8 cellular contexts compared by ENCODE assay signal in the genomic region with DNA sequence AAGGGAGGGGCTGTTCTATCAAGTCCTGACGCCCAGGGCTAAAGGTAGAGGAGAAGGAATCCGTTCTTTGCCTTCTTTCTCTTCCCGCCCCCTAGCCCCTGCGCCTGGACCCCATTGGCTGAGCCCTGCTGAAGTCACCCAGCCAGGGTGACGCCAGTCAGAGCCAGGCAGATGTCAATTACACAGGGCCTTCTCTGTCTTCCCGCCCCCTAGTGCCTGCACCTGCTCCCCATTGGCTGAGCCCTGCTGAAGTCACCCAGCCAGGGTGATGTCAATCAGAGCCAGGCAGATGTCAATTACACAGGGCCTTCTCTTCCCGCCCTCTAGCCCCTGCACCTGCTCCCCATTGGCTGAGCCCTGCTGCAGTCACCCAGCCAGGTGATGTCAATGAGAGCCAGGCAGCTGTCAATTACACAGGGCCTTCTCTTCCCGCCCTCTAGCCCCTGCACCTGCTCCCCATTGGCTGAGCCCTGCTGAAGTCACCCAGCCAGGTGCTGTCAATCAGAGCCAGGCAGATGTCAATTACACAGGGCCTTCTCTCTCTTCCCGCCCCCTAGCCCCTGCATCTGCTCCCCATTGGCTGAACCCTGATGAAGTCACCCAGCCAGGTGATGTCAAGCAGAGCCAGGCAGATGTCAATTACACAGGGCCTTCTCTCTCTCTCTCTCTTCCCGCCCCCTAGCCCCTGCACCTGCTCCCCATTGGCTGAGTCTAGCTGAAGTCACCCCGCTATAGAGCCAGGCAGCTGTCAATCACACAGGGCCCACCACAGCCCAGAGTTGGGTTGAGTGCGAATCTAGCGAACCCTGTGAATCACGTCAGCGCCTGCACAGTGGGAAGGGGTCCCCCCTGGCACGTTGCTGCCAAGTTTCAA. TPM values are rescaled to one million over a fixed set of nuclear protein-coding genes. Genes with fewer than 3 reads are reported as not detected.
DNase-seq lines count a peak whose midpoint lies in the region; ATAC-seq, FAIRE-seq and TF ChIP-seq lines count a peak whose summit lies in the region.

No MANE protein-coding gene starts in this region.

- 68% methylated on average over 16 of the region's 16 CpGs for WGBS in lung, 2 donors

- ATAC-seq in GM21390 (IDR thresholded peaks at IDR 0.05; ENCODE audit: unreplicated experiment) (peak; percentile 74), lung (ENCODE audit: insufficient read depth, low FRiP score) (peak; percentile 78)
- ATAC-seq in activated T-helper 17 cell treated with anti-CD3 and anti-CD28 coated beads, Interleukin-2, amount 50 U/mL, for 72 hours (replicated peaks), result peak; percentile 86
- peak; percentile 10 for ATAC-seq in stimulated activated naive CD8-positive, alpha-beta T cell treated with anti-CD3 and anti-CD28 coated beads, Interleukin-15, Interleukin-2, amounts not matched to agents 100 U/mL and 50 U/mL, for 24 hours

- no peaks in the 10 kb centered on the region for H3K27me3 Mint-ChIP-seq in CD4-positive, alpha-beta memory T cell
- no peaks in the 10 kb centered on the region for H3K27me3 Mint-ChIP-seq in activated T-helper 17 cell treated with anti-CD3 and anti-CD28 coated beads, Interleukin-2, amount 50 U/mL, for 72 hours
- peaks cover 11% of the 10 kb centered on the region for H3K27me3 Mint-ChIP-seq in HFFc6 (ENCODE audit: insufficient read depth)

- POLR2A ChIA-PET in CD4-positive, alpha-beta memory T cell (lab: Charles Lee; ENCODE audit: partially characterized antibody), result no interaction called here

- H3K27me3 ChIP-seq in CD4-positive, alpha-beta memory T cell (ENCODE audit: insufficient read depth, low read length), result no peaks in the 10 kb centered on the region
- H3K27me3 ChIP-seq in lung (ENCODE audit: control insufficient read depth, insufficient read depth), result no peaks in the 10 kb centered on the region

- no peaks in the 10 kb centered on the region for H3K9me3 ChIP-seq in CD4-positive, alpha-beta memory T cell (ENCODE audit: control insufficient read depth in 1 of 2, low read length in 2 of 2)
- peaks cover 0 to 6% of the 10 kb centered on the region in 2 donors for H3K9me3 ChIP-seq in lung (ENCODE audit: control insufficient read depth in 2 of 2, insufficient read depth in 1 of 2, low read length in 1 of 2)

- peaks cover 58% of the 10 kb centered on the region for H3K4me1 ChIP-seq in CD4-positive, alpha-beta memory T cell (ENCODE audit: insufficient read depth, low read length)
- no peaks in the 10 kb centered on the region for H3K4me1 ChIP-seq in lung (ENCODE audit: control insufficient read depth in 2 of 2, insufficient read depth in 2 of 2, low read length in 2 of 2)

- H3K4me3 Mint-ChIP-seq in CD4-positive, alpha-beta memory T cell, result peak overlapping the region in 7 of 8 donors; percentile 83 to 95 (median 90)
- peak overlapping the region; percentile 79 for H3K4me3 Mint-ChIP-seq in activated T-helper 17 cell treated with anti-CD3 and anti-CD28 coated beads, Interleukin-2, amount 50 U/mL, for 72 hours
- H3K4me3 Mint-ChIP-seq in HFFc6, result no peak overlapping the region

- peak overlapping the region; percentile 68 for H3K27ac ChIP-seq in CD4-positive, alpha-beta memory T cell (ENCODE audit: low read depth, low read length)
- no peak overlapping the region for H3K27ac ChIP-seq in lung (ENCODE audit: low read depth in 1 of 2, low read length in 1 of 2)

- peak overlapping the region in 6 of 7 donors; percentile 87 to 99 (median 98) for H3K27ac Mint-ChIP-seq in CD4-positive, alpha-beta memory T cell
- H3K27ac Mint-ChIP-seq in activated T-helper 17 cell treated with anti-CD3 and anti-CD28 coated beads, Interleukin-2, amount 50 U/mL, for 72 hours, result peak overlapping the region; percentile 52
- no peak overlapping the region for H3K27ac Mint-ChIP-seq in HFFc6

- CTCF ChIA-PET in CD4-positive, alpha-beta memory T cell (lab: Charles Lee; ENCODE audit: partially characterized antibody), result no interaction called here

- H3K36me3 Mint-ChIP-seq in CD4-positive, alpha-beta memory T cell, result peaks cover 22 to 38% of the 10 kb centered on the region in 2 donors
- peaks cover 72% of the 10 kb centered on the region for H3K36me3 Mint-ChIP-seq in activated T-helper 17 cell treated with anti-CD3 and anti-CD28 coated beads, Interleukin-2, amount 50 U/mL, for 72 hours (ENCODE audit: low read depth)
- H3K36me3 Mint-ChIP-seq in HFFc6 (ENCODE audit: low read depth), result no peaks in the 10 kb centered on the region

- peaks cover 8% of the 10 kb centered on the region for H3K36me3 ChIP-seq in CD4-positive, alpha-beta memory T cell (ENCODE audit: insufficient read depth, low read length)
- H3K36me3 ChIP-seq in lung (ENCODE audit: control insufficient read depth in 2 of 2, insufficient read depth in 2 of 2, low read length in 2 of 2), result no peaks in the 10 kb centered on the region

- no peak for FAIRE-seq in HTR-8/SVneo (lab: Jason Lieb, UNC)

- peak overlapping the region in 1 of 2 donors; percentile 60 for H3K4me3 ChIP-seq in CD4-positive, alpha-beta memory T cell (ENCODE audit: low read length in 2 of 2)
- H3K4me3 ChIP-seq in lung, result no peak overlapping the region

- intact Hi-C loops in CD4-positive, alpha-beta memory T cell (cut with micrococcal nuclease), result loop anchor here (1.0 to 10.0 kb wide), 7 partner anchors 69 to 1276 kb away; partner anchors contain the start of genes AKAP17A, CD99, PPP2R3B and SLC25A6

- TF ChIP-seq CTCF in lung (IDR thresholded peaks at IDR 0.05; ENCODE audit: control extremely low read depth, extremely low read depth) (no peak), HFFc6 (IDR thresholded peaks at IDR 0.05) (no peak)

- peak; percentile 86 to 100 (median 96) for DNase-seq in CD4-positive, alpha-beta memory T cell
- DNase-seq in NCI-H2171 treated with DMSO at 0.1 percent for 48 hours (lab: John Stamatoyannopoulos, UW) (peak; percentile 77), lung (ENCODE audit: low spot score) (peak; percentile 51), HFFc6 (no peak), HTR-8/SVneo (ENCODE audit: insufficient read length, low spot score) (no peak)
- DNase-seq in stimulated activated naive CD8-positive, alpha-beta T cell treated with anti-CD3 and anti-CD28 coated beads, Interleukin-15, Interleukin-2, amounts not matched to agents 100 U/mL and 50 U/mL, for 24 hours, result peak; percentile 13

- peaks cover 0 to 6% (median 0%) of the 10 kb centered on the region in 8 donors for H3K9me3 Mint-ChIP-seq in CD4-positive, alpha-beta memory T cell
- H3K9me3 Mint-ChIP-seq in activated T-helper 17 cell treated with anti-CD3 and anti-CD28 coated beads, Interleukin-2, amount 50 U/mL, for 72 hours, result no peaks in the 10 kb centered on the region
- H3K9me3 Mint-ChIP-seq in HFFc6, result peaks cover 4% of the 10 kb centered on the region; the same call in 1 of the 2 replicates

- H3K4me1 Mint-ChIP-seq in CD4-positive, alpha-beta memory T cell, result peaks cover 37 to 72% (median 52%) of the 10 kb centered on the region in 4 donors
- peaks cover 25% of the 10 kb centered on the region for H3K4me1 Mint-ChIP-seq in activated T-helper 17 cell treated with anti-CD3 and anti-CD28 coated beads, Interleukin-2, amount 50 U/mL, for 72 hours
- peaks cover 13% of the 10 kb centered on the region for H3K4me1 Mint-ChIP-seq in HFFc6 (ENCODE audit: low read depth)

RNA-seq across cellular contexts. Expression of gene ASMT, which starts 46.4 kb away (rescaled TPM):
- total RNA-seq in CD4-positive, alpha-beta memory T cell, result not detected
- 1 to 10 TPM in 1 of 2 donors, under 1 TPM in 1; 0.35 to 1.0 TPM for polyA plus RNA-seq in CD4-positive, alpha-beta memory T cell
- 1 to 10 TPM; 2.0 to 8.9 TPM for total RNA-seq in activated T-helper 17 cell treated with anti-CD3 and anti-CD28 coated beads, Interleukin-2, amount 50 U/mL, for 72 hours
- under 1 TPM; 0.25 to 0.63 TPM for total RNA-seq in lung
- polyA plus RNA-seq in lung, result under 1 TPM; 0.09 to 0.37 TPM
- total RNA-seq in HFFc6 (2021; fragmentation: NEBNext Ultra II Directional; extraction: Animal tissue kit (Norgen Biotek cat#: 25700)), result under 1 TPM in 1 of 6 experiments, not detected in 5; 0.38 TPM

Comparison
In these comparisons a context has a peak if more than half of its experiments do, and no peak if none do; other contexts are left out.
1. DNase-seq: peak in CD4-positive, alpha-beta memory T cell (5 of 5), NCI-H2171 treated with DMSO at 0.1 percent for 48 hours (single experiment), lung (single experiment) and stimulated activated naive CD8-positive, alpha-beta T cell treated with anti-CD3 and anti-CD28 coated beads, Interleukin-15, Interleukin-2, amounts not matched to agents 100 U/mL and 50 U/mL, for 24 hours (single experiment); none in HFFc6 (single experiment) and HTR-8/SVneo (single experiment).
2. ATAC-seq: peak in every context shown above with its lines; median percentile 86 in activated T-helper 17 cell treated with anti-CD3 and anti-CD28 coated beads, Interleukin-2, amount 50 U/mL, for 72 hours; 78 in lung; 74 in GM21390; 10 in stimulated activated naive CD8-positive, alpha-beta T cell treated with anti-CD3 and anti-CD28 coated beads, Interleukin-15, Interleukin-2, amounts not matched to agents 100 U/mL and 50 U/mL, for 24 hours.